In the genomic region with DNA sequence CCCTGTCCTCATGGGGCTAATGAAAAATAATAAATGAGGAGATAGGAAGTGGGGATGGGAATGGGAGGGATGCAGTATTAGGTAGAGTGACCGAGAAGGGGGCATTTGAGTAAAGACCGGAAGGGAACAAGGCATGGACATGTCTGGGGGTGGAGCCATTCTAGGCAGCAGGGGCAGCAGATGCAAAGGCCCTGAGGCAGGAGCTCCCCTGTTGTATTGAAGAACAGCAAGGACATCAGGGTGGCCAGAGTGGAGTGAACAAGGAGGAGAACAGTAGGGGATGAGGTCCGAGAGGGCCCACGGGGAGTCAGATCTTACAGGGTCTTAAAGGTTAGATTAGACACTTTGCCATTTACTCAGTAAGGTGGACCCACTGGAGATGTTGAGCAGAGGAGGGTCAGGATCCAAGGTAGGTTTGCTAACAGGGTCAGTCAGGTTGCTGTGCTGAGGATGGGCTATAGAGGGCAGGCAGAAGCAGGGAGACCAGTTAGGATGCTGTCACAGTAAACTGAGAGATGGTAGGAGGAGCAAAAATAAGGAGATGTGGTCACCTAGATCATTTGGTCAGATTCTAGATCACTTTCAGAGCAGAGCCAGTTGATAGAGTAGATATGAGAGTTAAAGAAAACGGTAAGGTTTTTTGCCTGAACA, we compare ENCODE assay signal across 2 cellular contexts.
TF ChIP-seq lines count a peak whose summit lies in the region.

No MANE protein-coding gene starts in this region.

TF ChIP-seq in GM23338, 12 proteins besides CTCF, POLR2A, EP300 and RAD21 (continued from another document and continues in another):
- TF ChIP-seq, protein P1, sequence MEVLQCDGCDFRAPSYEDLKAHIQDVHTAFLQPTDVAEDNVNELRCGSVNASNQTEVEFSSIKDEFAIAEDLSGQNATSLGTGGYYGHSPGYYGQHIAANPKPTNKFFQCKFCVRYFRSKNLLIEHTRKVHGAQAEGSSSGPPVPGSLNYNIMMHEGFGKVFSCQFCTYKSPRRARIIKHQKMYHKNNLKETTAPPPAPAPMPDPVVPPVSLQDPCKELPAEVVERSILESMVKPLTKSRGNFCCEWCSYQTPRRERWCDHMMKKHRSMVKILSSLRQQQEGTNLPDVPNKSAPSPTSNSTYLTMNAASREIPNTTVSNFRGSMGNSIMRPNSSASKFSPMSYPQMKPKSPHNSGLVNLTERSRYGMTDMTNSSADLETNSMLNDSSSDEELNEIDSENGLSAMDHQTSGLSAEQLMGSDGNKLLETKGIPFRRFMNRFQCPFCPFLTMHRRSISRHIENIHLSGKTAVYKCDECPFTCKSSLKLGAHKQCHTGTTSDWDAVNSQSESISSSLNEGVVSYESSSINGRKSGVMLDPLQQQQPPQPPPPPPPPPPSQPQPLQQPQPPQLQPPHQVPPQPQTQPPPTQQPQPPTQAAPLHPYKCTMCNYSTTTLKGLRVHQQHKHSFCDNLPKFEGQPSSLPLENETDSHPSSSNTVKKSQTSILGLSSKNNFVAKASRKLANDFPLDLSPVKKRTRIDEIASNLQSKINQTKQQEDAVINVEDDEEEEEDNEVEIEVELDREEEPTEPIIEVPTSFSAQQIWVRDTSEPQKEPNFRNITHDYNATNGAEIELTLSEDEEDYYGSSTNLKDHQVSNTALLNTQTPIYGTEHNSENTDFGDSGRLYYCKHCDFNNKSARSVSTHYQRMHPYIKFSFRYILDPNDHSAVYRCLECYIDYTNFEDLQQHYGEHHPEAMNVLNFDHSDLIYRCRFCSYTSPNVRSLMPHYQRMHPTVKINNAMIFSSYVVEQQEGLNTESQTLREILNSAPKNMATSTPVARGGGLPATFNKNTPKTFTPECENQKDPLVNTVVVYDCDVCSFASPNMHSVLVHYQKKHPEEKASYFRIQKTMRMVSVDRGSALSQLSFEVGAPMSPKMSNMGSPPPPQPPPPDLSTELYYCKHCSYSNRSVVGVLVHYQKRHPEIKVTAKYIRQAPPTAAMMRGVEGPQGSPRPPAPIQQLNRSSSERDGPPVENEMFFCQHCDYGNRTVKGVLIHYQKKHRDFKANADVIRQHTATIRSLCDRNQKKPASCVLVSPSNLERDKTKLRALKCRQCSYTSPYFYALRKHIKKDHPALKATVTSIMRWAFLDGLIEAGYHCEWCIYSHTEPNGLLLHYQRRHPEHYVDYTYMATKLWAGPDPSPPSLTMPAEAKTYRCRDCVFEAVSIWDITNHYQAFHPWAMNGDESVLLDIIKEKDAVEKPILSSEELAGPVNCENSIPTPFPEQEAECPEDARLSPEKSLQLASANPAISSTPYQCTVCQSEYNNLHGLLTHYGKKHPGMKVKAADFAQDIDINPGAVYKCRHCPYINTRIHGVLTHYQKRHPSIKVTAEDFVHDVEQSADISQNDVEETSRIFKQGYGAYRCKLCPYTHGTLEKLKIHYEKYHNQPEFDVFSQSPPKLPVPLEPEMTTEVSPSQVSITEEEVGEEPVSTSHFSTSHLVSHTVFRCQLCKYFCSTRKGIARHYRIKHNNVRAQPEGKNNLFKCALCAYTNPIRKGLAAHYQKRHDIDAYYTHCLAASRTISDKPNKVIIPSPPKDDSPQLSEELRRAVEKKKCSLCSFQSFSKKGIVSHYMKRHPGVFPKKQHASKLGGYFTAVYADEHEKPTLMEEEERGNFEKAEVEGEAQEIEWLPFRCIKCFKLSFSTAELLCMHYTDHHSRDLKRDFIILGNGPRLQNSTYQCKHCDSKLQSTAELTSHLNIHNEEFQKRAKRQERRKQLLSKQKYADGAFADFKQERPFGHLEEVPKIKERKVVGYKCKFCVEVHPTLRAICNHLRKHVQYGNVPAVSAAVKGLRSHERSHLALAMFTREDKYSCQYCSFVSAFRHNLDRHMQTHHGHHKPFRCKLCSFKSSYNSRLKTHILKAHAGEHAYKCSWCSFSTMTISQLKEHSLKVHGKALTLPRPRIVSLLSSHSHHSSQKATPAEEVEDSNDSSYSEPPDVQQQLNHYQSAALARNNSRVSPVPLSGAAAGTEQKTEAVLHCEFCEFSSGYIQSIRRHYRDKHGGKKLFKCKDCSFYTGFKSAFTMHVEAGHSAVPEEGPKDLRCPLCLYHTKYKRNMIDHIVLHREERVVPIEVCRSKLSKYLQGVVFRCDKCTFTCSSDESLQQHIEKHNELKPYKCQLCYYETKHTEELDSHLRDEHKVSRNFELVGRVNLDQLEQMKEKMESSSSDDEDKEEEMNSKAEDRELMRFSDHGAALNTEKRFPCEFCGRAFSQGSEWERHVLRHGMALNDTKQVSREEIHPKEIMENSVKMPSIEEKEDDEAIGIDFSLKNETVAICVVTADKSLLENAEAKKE (CRISPR knock-in tag; IDR thresholded peaks at IDR 0.05), result no peak
- TF ChIP-seq EZH2 (IDR thresholded peaks at IDR 0.05; ENCODE audit: low read depth, unreplicated experiment), result no peak
- TF ChIP-seq, protein P2, sequence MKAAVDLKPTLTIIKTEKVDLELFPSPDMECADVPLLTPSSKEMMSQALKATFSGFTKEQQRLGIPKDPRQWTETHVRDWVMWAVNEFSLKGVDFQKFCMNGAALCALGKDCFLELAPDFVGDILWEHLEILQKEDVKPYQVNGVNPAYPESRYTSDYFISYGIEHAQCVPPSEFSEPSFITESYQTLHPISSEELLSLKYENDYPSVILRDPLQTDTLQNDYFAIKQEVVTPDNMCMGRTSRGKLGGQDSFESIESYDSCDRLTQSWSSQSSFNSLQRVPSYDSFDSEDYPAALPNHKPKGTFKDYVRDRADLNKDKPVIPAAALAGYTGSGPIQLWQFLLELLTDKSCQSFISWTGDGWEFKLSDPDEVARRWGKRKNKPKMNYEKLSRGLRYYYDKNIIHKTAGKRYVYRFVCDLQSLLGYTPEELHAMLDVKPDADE (IDR thresholded peaks at IDR 0.05), result no peak
- TF ChIP-seq EZH2phosphoT487 (IDR thresholded peaks at IDR 0.05; ENCODE audit: unreplicated experiment), result no peak
- TF ChIP-seq POLR2AphosphoS5 (IDR thresholded peaks at IDR 0.05; ENCODE audit: low read depth), result no peak
- TF ChIP-seq NANOG (IDR thresholded peaks at IDR 0.05; ENCODE audit: borderline replicate concordance), result no peak
- no peak for TF ChIP-seq ZNF331 (CRISPR knock-in tag; IDR thresholded peaks at IDR 0.05; ENCODE audit: low read depth)
- TF ChIP-seq CREB1 (CRISPR knock-in tag; IDR thresholded peaks at IDR 0.05; ENCODE audit: low read depth), result no peak

TF ChIP-seq in H1, 55 proteins besides CTCF, POLR2A, EP300 and RAD21 (continued from another document):
- TF ChIP-seq HDAC2 (IDR thresholded peaks at IDR 0.05; ENCODE audit: borderline replicate concordance in 1 of 2, low read depth in 2 of 2, low read length in 2 of 2) (no peak), TEAD4 (IDR thresholded peaks at IDR 0.05; ENCODE audit: low read depth, low read length) (no peak), SIN3A (conservative IDR thresholded peaks at IDR 0.05 in 1 of 2, IDR thresholded peaks at IDR 0.05 in 1 of 2; ENCODE audit: low read depth in 1 of 2, low read length in 2 of 2) (no peak), CREB1 (IDR thresholded peaks at IDR 0.05) (no peak), NRF1 (IDR thresholded peaks at IDR 0.05; ENCODE audit: low read depth, low read length) (no peak), SIRT6 (IDR thresholded peaks at IDR 0.05; ENCODE audit: low read length) (no peak), HDAC6 (IDR thresholded peaks at IDR 0.05; ENCODE audit: low read depth, low read length) (no peak), BCL11A (IDR thresholded peaks at IDR 0.05; ENCODE audit: low read depth in 2 of 2, low read length in 2 of 2) (no peak), TAF1 (IDR thresholded peaks at IDR 0.05; ENCODE audit: low read depth, low read length) (no peak), SRF (IDR thresholded peaks at IDR 0.05; ENCODE audit: low read depth, low read length) (no peak), YY1 (IDR thresholded peaks at IDR 0.05; ENCODE audit: low read depth, low read length) (no peak), SUZ12 (IDR thresholded peaks at IDR 0.05; ENCODE audit: low read length) (no peak), SP1 (IDR thresholded peaks at IDR 0.05; ENCODE audit: low read depth, low read length) (no peak), FOSL1 (IDR thresholded peaks at IDR 0.05; ENCODE audit: insufficient read depth, low read depth, low read length) (no peak), SP2 (IDR thresholded peaks at IDR 0.05; ENCODE audit: low read length) (no peak), TAF7 (optimal IDR thresholded peaks at IDR 0.05; ENCODE audit: borderline replicate concordance, low read depth, low read length) (no peak)
- TF ChIP-seq, protein P3, sequence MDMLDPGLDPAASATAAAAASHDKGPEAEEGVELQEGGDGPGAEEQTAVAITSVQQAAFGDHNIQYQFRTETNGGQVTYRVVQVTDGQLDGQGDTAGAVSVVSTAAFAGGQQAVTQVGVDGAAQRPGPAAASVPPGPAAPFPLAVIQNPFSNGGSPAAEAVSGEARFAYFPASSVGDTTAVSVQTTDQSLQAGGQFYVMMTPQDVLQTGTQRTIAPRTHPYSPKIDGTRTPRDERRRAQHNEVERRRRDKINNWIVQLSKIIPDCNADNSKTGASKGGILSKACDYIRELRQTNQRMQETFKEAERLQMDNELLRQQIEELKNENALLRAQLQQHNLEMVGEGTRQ (IDR thresholded peaks at IDR 0.05; ENCODE audit: low read length), result no peak
